ENCODE assay signal across 8 cellular contexts in genomic region chr3:135107043-135107442, GRCh38.
"Had no signal": no experiment of that assay in that cellular context is flagged by ENCODE, and none has a peak within 500 bp of the region (broad histone marks: within the 10 kb centered on the region; RNA-seq: fewer than 3 reads in every experiment).

No MANE protein-coding gene starts in this region.

- ATAC-seq: HCT116, K562 had no signal

- H3K4me3 Mint-ChIP-seq: HFFc6 had no signal

- H3K4me1 ChIP-seq: HAP-1 had no signal

- H3K27ac ChIP-seq: GM23248, HL-60 had no signal

- H3K9me3 ChIP-seq: HAP-1 had no signal

- H3K27ac Mint-ChIP-seq: HFFc6 had no signal

- DNase-seq: GOT3, HFFc6, KG1 had no signal

- H3K36me3 ChIP-seq: HAP-1 had no signal

- H3K4me3 ChIP-seq: GM23248, HAP-1, K562 had no signal
